Comparison of ENCODE assay signal across 31 cellular contexts in the genomic region with DNA sequence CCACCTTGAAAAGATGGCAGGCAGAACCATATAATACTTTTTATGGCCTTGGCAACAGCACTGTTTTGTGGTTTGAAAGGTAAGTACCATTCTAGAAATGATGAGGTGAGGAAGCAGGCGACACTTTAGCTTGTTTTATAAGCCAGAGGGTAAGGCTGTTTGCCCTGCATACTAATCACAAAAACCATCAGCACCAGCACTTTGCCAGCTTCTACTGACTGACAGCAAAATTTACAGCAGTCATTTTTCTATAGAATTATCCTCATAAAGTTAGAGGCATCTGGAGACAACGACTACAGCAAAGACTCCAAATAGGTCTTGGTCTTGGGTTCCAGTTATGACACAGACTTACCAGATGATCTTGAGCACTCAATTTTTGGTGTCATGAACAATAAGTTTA.
"Had no signal": no experiment of that assay in that cellular context is flagged by ENCODE, and none has a peak within 500 bp of the region (broad histone marks: within the 10 kb centered on the region; RNA-seq: fewer than 3 reads in every experiment).

No MANE protein-coding gene starts in this region.

- DNase-seq: activated CD4-positive, alpha-beta memory T cell treated with anti-CD3 and anti-CD28 coated beads, Interleukin-2, amount 10 ng/mL, durations not matched to agents 7 days and 5 days; activated CD4-positive, alpha-beta T cell treated with anti-CD3 and anti-CD28 coated beads for 1 hour; activated CD4-positive, alpha-beta T cell treated with anti-CD3 and anti-CD28 coated beads for 48 hours; activated CD4-positive, CD25-positive, alpha-beta regulatory T cell; activated CD8-positive, alpha-beta memory T cell treated with anti-CD3 and anti-CD28 coated beads for 24 hours; activated CD8-positive, alpha-beta memory T cell treated with anti-CD3 and anti-CD28 coated beads, Interleukin-2, amount 10 ng/mL, durations not matched to agents 7 days and 5 days; activated CD8-positive, alpha-beta memory T cell treated with anti-CD3 and anti-CD28 coated beads, Interleukin-2, amount 50 U/mL, for 48 hours; activated effector memory CD4-positive, alpha-beta T cell treated with Interleukin-2 at 50 U/mL for 16 hours; activated naive CD4-positive, alpha-beta T cell treated with anti-CD3 and anti-CD28 coated beads, Interleukin-2, amount 10 ng/mL, durations not matched to agents 7 days and 5 days; activated naive CD8-positive, alpha-beta T cell treated with anti-CD3 and anti-CD28 coated beads, Interleukin-2, amount 50 U/mL, for 24 hours; activated T-cell treated with anti-CD3 and anti-CD28 coated beads, Interleukin-2, amount 50 U/mL, for 48 hours; anterior cingulate cortex; brain microvascular endothelial cell; colonic mucosa; Karpas-422; KBM-7; NCI-H1105; NCI-H1417 treated with DMSO at 0.1 percent for 48 hours; NCI-H1694 treated with DMSO at 0.1 percent for 48 hours; NCI-H2029; NCI-H226; NCI-H446 treated with DMSO at 0.1 percent for 48 hours; NCI-H524; SHP77; SW 1271; T-helper 1 cell; T-helper 9 cell; WERI-Rb-1 had no signal

- H3K4me3 ChIP-seq: cardiac muscle cell, colonic mucosa, SJSA1 had no signal

- H3K36me3 ChIP-seq: brain microvascular endothelial cell, cardiac muscle cell, colonic mucosa, SJSA1, WERI-Rb-1 had no signal

- H3K4me1 ChIP-seq: colonic mucosa, SJSA1 had no signal

- H3K27ac ChIP-seq: brain microvascular endothelial cell, cardiac muscle cell, colonic mucosa, SJSA1, WERI-Rb-1 had no signal

- H3K9me3 ChIP-seq: colonic mucosa, SJSA1 had no signal

- ATAC-seq: activated CD8-positive, alpha-beta memory T cell treated with anti-CD3 and anti-CD28 coated beads, Interleukin-2, amount 10 ng/mL, durations not matched to agents 7 days and 5 days; activated naive CD8-positive, alpha-beta T cell treated with anti-CD3 and anti-CD28 coated beads, Interleukin-2, amount 50 U/mL, for 24 hours; Panc1 had no signal

- H3K27me3 ChIP-seq: brain microvascular endothelial cell, cardiac muscle cell, colonic mucosa, SJSA1 had no signal
